ENCODE assay signal across 8 cellular contexts in the genomic region with DNA sequence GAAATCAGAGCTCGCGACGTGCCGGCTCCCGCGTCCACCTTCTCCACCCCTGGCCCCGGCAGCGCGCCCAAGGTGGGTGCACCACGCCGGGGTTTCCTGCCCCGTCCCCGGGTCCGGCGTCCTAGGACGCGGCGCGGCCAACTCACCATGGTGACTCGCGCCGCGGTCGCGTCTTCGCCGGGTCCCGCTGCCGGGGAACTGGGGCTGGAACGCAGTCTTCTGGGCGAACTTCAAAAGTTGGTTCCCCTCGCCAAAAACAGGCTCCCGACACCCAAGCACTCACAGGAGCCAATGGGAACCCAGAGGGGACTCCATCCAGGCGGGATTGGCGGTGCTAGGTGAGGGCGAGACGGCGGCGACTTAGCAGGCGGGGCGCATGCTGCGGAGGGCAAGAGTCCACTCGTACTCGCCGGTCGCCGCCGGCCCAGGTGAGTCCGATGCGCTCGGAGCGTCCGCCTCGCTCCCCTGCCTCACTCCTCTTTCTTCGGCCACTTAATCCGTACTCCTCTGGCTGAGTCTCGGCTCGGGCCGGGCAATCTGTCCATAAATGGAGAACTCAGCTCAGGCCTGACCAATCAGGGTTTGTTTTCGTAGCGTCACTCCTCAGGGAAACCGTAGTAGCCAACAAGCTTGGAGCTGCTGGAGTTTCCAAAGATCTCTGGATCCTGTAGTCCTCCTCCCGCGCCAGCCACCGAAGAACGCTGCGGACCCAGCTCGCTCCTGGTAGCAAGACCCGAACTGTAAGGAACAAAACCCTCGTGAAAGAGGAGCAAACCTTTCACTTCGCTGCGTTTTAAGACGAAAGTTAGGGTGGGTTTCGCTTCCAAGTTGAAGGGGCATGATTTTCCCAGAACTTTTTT. TPM values are rescaled to one million over a fixed set of nuclear protein-coding genes. Genes with fewer than 3 reads are reported as not detected.
DNase-seq lines count a peak whose midpoint lies in the region; ATAC-seq and TF ChIP-seq lines count a peak whose summit lies in the region.

A gene (minus strand): TSS at position 520 of the 860 bp plus-strand sequence. CDS start 371 bp downstream, at position 149.

- H3K27ac Mint-ChIP-seq in endodermal cell: peak within 1 kb of the TSS; percentile 98

- H3K4me1 ChIP-seq in endodermal cell (ENCODE audit: control insufficient read depth, insufficient read depth, low read length) (no peaks in the 10 kb centered on the region), lower lobe of right lung (peaks cover 14% of the 10 kb centered on the region)

- H3K27me3 ChIP-seq in AG04450 (ENCODE audit: control insufficient read depth, insufficient read depth, low read length) (no peaks in the 10 kb centered on the region), endodermal cell (ENCODE audit: control insufficient read depth, insufficient read depth, low read length, poor library complexity, severe bottlenecking) (peaks cover 3% of the 10 kb centered on the region), lower lobe of right lung (ENCODE audit: low read depth) (no peaks in the 10 kb centered on the region)

- peak within 1 kb of the TSS; percentile 89 for H3K9ac ChIP-seq in endodermal cell (ENCODE audit: extremely low read depth, low read length, poor library complexity, severe bottlenecking)

- CTCF ChIA-PET in AG04450 (lab: Charles Lee): interaction anchor here (0.6 to 1.4 kb wide), 3 partner anchors 38 to 206 kb away, joined by 3 to 11 read pairs (median 3); no protein-coding TSS in a partner anchor

- DNase-seq in AG04450 (ENCODE audit: low read depth, low spot score) (peak; percentile 94), NCI-H2171 treated with DMSO at 0.1 percent for 48 hours (lab: John Stamatoyannopoulos, UW) (peak; percentile 95), endodermal cell (peak; percentile 97), lower lobe of right lung (peak; percentile 85)
- peak; percentile 1 for DNase-seq in activated CD4-positive, alpha-beta T cell treated with anti-CD3 and anti-CD28 coated beads, Interleukin-2, amount 50 U/mL, for 1 hour
- DNase-seq in stimulated activated CD8-positive, alpha-beta memory T cell treated with anti-CD3 and anti-CD28 coated beads, Interleukin-2, amount 100 ng/mL, for 48 hours (ENCODE audit: low read depth in 2 of 2): peak; percentile 13 to 33

- peak within 1 kb of the TSS; percentile 81 for H3K4me3 ChIP-seq in AG04450 (ENCODE audit: low read depth, low read length)
- peak within 1 kb of the TSS; percentile 91 for H3K4me3 ChIP-seq in endodermal cell (ENCODE audit: low read length)
- peak within 1 kb of the TSS; percentile 91 for H3K4me3 ChIP-seq in lower lobe of right lung

- H3K9me3 ChIP-seq in AG04450 (ENCODE audit: control insufficient read depth, insufficient read depth, low read length) (no peaks in the 10 kb centered on the region; the same call in 1 of the 2 replicates), endodermal cell (ENCODE audit: control insufficient read depth, low read length) (no peaks in the 10 kb centered on the region), lower lobe of right lung (no peaks in the 10 kb centered on the region)

- peak; percentile 57 for ATAC-seq in GM18517 (IDR thresholded peaks at IDR 0.05; ENCODE audit: unreplicated experiment)
- peak; percentile 59 for ATAC-seq in HG03066 (IDR thresholded peaks at IDR 0.05; ENCODE audit: low read depth, unreplicated experiment)
- ATAC-seq in lower lobe of right lung: peak; percentile 97

- H3K36me3 Mint-ChIP-seq in endodermal cell (ENCODE audit: low read depth): no peaks in the 10 kb centered on the region

- POLR2A ChIA-PET in AG04450 (lab: Yijun Ruan, JAX): interaction anchor here (0.5 to 1.3 kb wide), 9 partner anchors 10 to 1042 kb away, joined by 3 to 10 read pairs (median 3); no protein-coding TSS in a partner anchor

- H3K4me1 Mint-ChIP-seq in endodermal cell: peaks cover 13% of the 10 kb centered on the region

- TF ChIP-seq CTCF in AG04450 (IDR thresholded peaks at IDR 0.05; ENCODE audit: low read depth, low read length) (no peak), endodermal cell (conservative IDR thresholded peaks at IDR 0.05) (no peak), lower lobe of right lung (IDR thresholded peaks at IDR 0.05) (no peak)

- peaks cover 17% of the 10 kb centered on the region for H3K27me3 Mint-ChIP-seq in endodermal cell (ENCODE audit: insufficient read depth)

- H3K4me3 Mint-ChIP-seq in endodermal cell: peak within 1 kb of the TSS; percentile 82

- H3K36me3 ChIP-seq in endodermal cell (ENCODE audit: control insufficient read depth, insufficient read depth, low read length): no peaks in the 10 kb centered on the region
- no peaks in the 10 kb centered on the region for H3K36me3 ChIP-seq in lower lobe of right lung

- no peaks in the 10 kb centered on the region for H3K9me3 Mint-ChIP-seq in endodermal cell

- intact Hi-C loops in lower lobe of right lung (cut with DNase I): no loop called here

- 0 to 1% methylated on average over 36 to 74 of the region's 74 CpGs for WGBS in endodermal cell (ENCODE audit: insufficient coverage in 1 of 2, insufficient read length in 1 of 2), 2 experiments

- H3K27ac ChIP-seq in AG04450 (ENCODE audit: low read depth, low read length) (peak within 1 kb of the TSS; percentile 98), endodermal cell (ENCODE audit: low read depth, low read length) (peak within 1 kb of the TSS; percentile 67), lower lobe of right lung (peak within 1 kb of the TSS; percentile 92)

RNA-seq across cellular contexts. Expression of the gene that starts here (rescaled TPM):
- polyA plus RNA-seq in AG04450 (2011; rRNA removed): 44.6 and 49.1 TPM in 2 replicates
- polyA minus RNA-seq in AG04450 (2011; rRNA and poly(A)+ RNA removed): 47.1 and 58.5 TPM in 2 replicates
- total RNA-seq in endodermal cell (10 to 100 TPM; 47.8 to 65.6 TPM), lower lobe of right lung (59.4 TPM)
- polyA plus RNA-seq in endodermal cell (2013, experiment 1 of 2): 22.1 TPM
- polyA plus RNA-seq in endodermal cell (2013, experiment 2 of 2): 17.6 TPM

Comparison
In these comparisons a context has a peak if more than half of its experiments do, and no peak if none do; other contexts are left out.
1. Peak in every context shown above with its lines: DNase-seq, ATAC-seq, H3K4me3 ChIP-seq and H3K27ac ChIP-seq.
2. DNase-seq: peak in every context shown above with its lines; median percentile 97 in endodermal cell; 95 in NCI-H2171 treated with DMSO at 0.1 percent for 48 hours; 94 in AG04450; 85 in lower lobe of right lung; 23 in stimulated activated CD8-positive, alpha-beta memory T cell treated with anti-CD3 and anti-CD28 coated beads, Interleukin-2, amount 100 ng/mL, for 48 hours; 1 in activated CD4-positive, alpha-beta T cell treated with anti-CD3 and anti-CD28 coated beads, Interleukin-2, amount 50 U/mL, for 1 hour.